In the genomic region with DNA sequence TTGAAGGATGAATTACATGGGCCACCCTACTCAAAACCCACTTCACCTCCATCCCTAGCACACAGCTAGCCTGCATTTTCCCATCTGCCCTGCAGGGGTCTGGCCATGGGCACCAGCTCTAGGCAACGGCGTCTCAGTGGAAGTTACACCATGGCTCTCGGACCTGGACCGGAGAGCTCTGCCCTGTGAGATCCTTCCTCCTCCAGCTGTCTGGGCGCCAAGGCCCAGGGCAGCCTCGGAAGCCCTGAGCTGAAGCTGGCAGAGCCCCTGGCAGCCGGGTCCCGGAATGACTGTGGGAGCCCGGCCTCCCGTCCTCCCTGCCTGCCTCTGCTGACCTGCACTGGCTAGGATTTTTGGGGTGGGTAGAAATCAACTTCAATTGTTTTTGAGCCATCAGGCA, we compare ENCODE assay signal across 7 cellular contexts.
A peak's percentile ranks its signal among the peaks of the same experiment; 100 is the strongest.
DNase-seq lines count a peak whose midpoint lies in the region; ATAC-seq, FAIRE-seq and TF ChIP-seq lines count a peak whose summit lies in the region.

No MANE protein-coding gene starts in this region.

- H3K4me2 ChIP-seq in GM12878 (ENCODE audit: control insufficient read depth, insufficient read depth) (no peak overlapping the region), neuronal stem cell (ENCODE audit: insufficient read depth, low read length, poor library complexity, severe bottlenecking) (no peak overlapping the region)

- 71% methylated on average over 10 of the region's 10 CpGs for WGBS in GM12878 (ENCODE audit: insufficient coverage, insufficient replicate concordance, low lambda C conversion rate, missing lambda C conversion rate)
- no CpG with 5 or more reads among the region's 10 CpGs for WGBS in neuronal stem cell (ENCODE audit: extremely low coverage in 2 of 2, insufficient read length in 2 of 2, insufficient replicate concordance in 1 of 2), 2 donors

- H4K8ac ChIP-seq in neuronal stem cell (ENCODE audit: low read depth, low read length): peak overlapping the region; percentile 70

- H3K36me3 ChIP-seq in GM12878 (ENCODE audit: control insufficient read depth in 2 of 2, insufficient read depth in 2 of 2, low read length in 1 of 2) (no peaks in the 10 kb centered on the region), neuronal stem cell (replicated peaks in 1 of 2; ENCODE audit: control insufficient read depth in 2 of 2, insufficient read depth in 2 of 2, low read length in 2 of 2) (no peaks in the 10 kb centered on the region), vagina (no peaks in the 10 kb centered on the region)

- H4K91ac ChIP-seq in neuronal stem cell (ENCODE audit: low read depth, low read length, poor library complexity): no peak overlapping the region

- no peak overlapping the region for H2BK15ac ChIP-seq in neuronal stem cell (ENCODE audit: low read length)

- H3K18ac ChIP-seq in neuronal stem cell (ENCODE audit: low read length): no peak overlapping the region

- no peaks in the 10 kb centered on the region for H4K20me1 ChIP-seq in GM12878 (ENCODE audit: control insufficient read depth, insufficient read depth)

- no peaks in the 10 kb centered on the region for H3K27me3 ChIP-seq in HL-60 (ENCODE audit: insufficient read depth, poor library complexity, severe bottlenecking)
- no peaks in the 10 kb centered on the region for H3K27me3 ChIP-seq in GM12878 (replicated peaks in 1 of 2; ENCODE audit: control insufficient read depth in 2 of 2, insufficient read depth in 2 of 2, low read length in 1 of 2)
- peaks cover 0 to 2% (median 0%) of the 10 kb centered on the region in 3 experiments for H3K27me3 ChIP-seq in neuronal stem cell (ENCODE audit: control insufficient read depth in 3 of 3, insufficient read depth in 3 of 3, low read depth in 1 of 3, low read length in 3 of 3)
- no peaks in the 10 kb centered on the region for H3K27me3 ChIP-seq in vagina

- H2BK5ac ChIP-seq in neuronal stem cell (ENCODE audit: low read length): no peak overlapping the region

- H3K9ac ChIP-seq in GM12878 (ENCODE audit: control insufficient read depth, insufficient read depth, low read length) (no peak overlapping the region), neuronal stem cell (ENCODE audit: low read depth, low read length, poor library complexity) (no peak overlapping the region)

- no peak for TF ChIP-seq EP300 in GM12878 (IDR thresholded peaks at IDR 0.05; ENCODE audit: borderline replicate concordance in 1 of 2, control insufficient read depth in 1 of 2, low read depth in 2 of 2, low read length in 2 of 2)

- no peak overlapping the region for H3K14ac ChIP-seq in neuronal stem cell (ENCODE audit: low read length)

- H3K23ac ChIP-seq in neuronal stem cell (ENCODE audit: low read depth, low read length, poor library complexity): no peak overlapping the region

- TF ChIP-seq POLR2A in GM12878 (IDR thresholded peaks at IDR 0.05; ENCODE audit: low read depth, low read length): no peak
- TF ChIP-seq POLR2A in vagina (IDR thresholded peaks at IDR 0.05): no peak

- H3K4ac ChIP-seq in neuronal stem cell (ENCODE audit: low read length): no peak overlapping the region

- H2AFZ ChIP-seq in GM12878 (ENCODE audit: control insufficient read depth, low read depth, low read length) (no peak overlapping the region), neuronal stem cell (ENCODE audit: low read length) (no peak overlapping the region)

- no peak overlapping the region for H2BK12ac ChIP-seq in neuronal stem cell (ENCODE audit: low read length)

- intact Hi-C loops in GM12878 (cut with micrococcal nuclease; ENCODE audit: unreplicated experiment): no loop called here
- intact Hi-C loops in vagina (cut with DNase I): no loop called here

- TF ChIP-seq CTCF in GM10248 (IDR thresholded peaks at IDR 0.05; ENCODE audit: control extremely low read depth, extremely low read depth, low read depth, missing control alignments): peak; percentile 21
- peak; percentile 61 for TF ChIP-seq CTCF in HL-60 (IDR thresholded peaks at IDR 0.05; ENCODE audit: insufficient read depth, low read length)
- peak; percentile 15 to 66 (median 51) for TF ChIP-seq CTCF in GM12878 (IDR thresholded peaks at IDR 0.05 in 2 of 3, conservative IDR thresholded peaks at IDR 0.05 in 1 of 3; ENCODE audit: control insufficient read depth in 2 of 3, extremely low read depth in 1 of 3, insufficient read depth in 1 of 3, low read depth in 3 of 3, low read length in 3 of 3)
- TF ChIP-seq CTCF in vagina (IDR thresholded peaks at IDR 0.05): no peak

- SMC1A ChIA-PET in GM12878 (lab: Charles Lee; ENCODE audit: uncharacterized antibody, unreplicated experiment): interaction anchor here (0.7 to 1.4 kb wide), 5 partner anchors 12 to 100 kb away, joined by 3 to 5 read pairs (median 4); no protein-coding TSS in a partner anchor

- POLR2A ChIA-PET in GM10248 (lab: Yijun Ruan, JAX) (interaction anchor here (0.7 kb wide), 1 partner anchor 28 kb away, joined by 3 read pairs; no protein-coding TSS in a partner anchor), GM12878 (lab: Charles Lee) (no interaction called here)

- TF ChIP-seq RAD21 in GM12878 (IDR thresholded peaks at IDR 0.05; ENCODE audit: insufficient read depth, low read depth, low read length): 0 out of 2 replicates have a peak, but pooled peaks have one; percentile 6

- no peak overlapping the region for H3K27ac ChIP-seq in HL-60 (replicated peaks)
- no peak overlapping the region for H3K27ac ChIP-seq in GM12878 (ENCODE audit: control insufficient read depth, insufficient read depth)
- H3K27ac ChIP-seq in neuronal stem cell (replicated peaks; ENCODE audit: low read length): no peak overlapping the region
- no peak overlapping the region for H3K27ac ChIP-seq in vagina

- FAIRE-seq in GM12878 (lab: Jason Lieb, UNC): no peak

- no peak overlapping the region for H2BK120ac ChIP-seq in neuronal stem cell (ENCODE audit: low read depth, low read length)

- CTCF ChIA-PET in GM10248 (lab: Yijun Ruan, JAX): interaction anchor here (1.1 to 1.7 kb wide), 3 partner anchors 10 to 45 kb away, joined by 4 to 6 read pairs (median 4); no protein-coding TSS in a partner anchor
- CTCF ChIA-PET in GM12878 (lab: Yijun Ruan, JAX): interaction anchor here (0.6 to 1.4 kb wide), 5 partner anchors 13 to 90 kb away, joined by 3 to 4 read pairs (median 3); no protein-coding TSS in a partner anchor

- ATAC-seq in GM12878 (peak; percentile 37), GM19328 (IDR thresholded peaks at IDR 0.05; ENCODE audit: unreplicated experiment) (no peak)

- no peak for DNase-seq in GM10248 (ENCODE audit: extremely low spot score)
- peak in 1 of 2 experiments; percentile 30 for DNase-seq in HL-60 (ENCODE audit: low read depth in 1 of 2, low spot score in 1 of 2)
- no peak for DNase-seq in GM12878 (ENCODE audit: low read depth, low spot score)
- no peak for DNase-seq in neuronal stem cell (ENCODE audit: low spot score)
- DNase-seq in vagina (ENCODE audit: extremely low spot score in 2 of 2): no peak
- no peak for DNase-seq in NCI-H2227 treated with DMSO at 0.1 percent for 48 hours (lab: John Stamatoyannopoulos, UW)

- no TSS peak for BruUV-seq in GM12878 (replicated peaks; lab: Mats Ljungman, UMichigan)

- H3K4me1 ChIP-seq in GM12878 (ENCODE audit: control insufficient read depth, insufficient read depth, low read length): peaks cover 36% of the 10 kb centered on the region
- H3K4me1 ChIP-seq in neuronal stem cell (ENCODE audit: control insufficient read depth in 2 of 2, insufficient read depth in 1 of 2, low read depth in 1 of 2, low read length in 2 of 2): no peaks in the 10 kb centered on the region
- H3K4me1 ChIP-seq in vagina: no peaks in the 10 kb centered on the region

- RAD21 ChIA-PET in GM12878 (lab: Charles Lee; ENCODE audit: unreplicated experiment): interaction anchor here (0.8 to 1.2 kb wide), 2 partner anchors 12 to 58 kb away, joined by 3 read pairs; no protein-coding TSS in a partner anchor

- H3K79me1 ChIP-seq in neuronal stem cell (ENCODE audit: low read depth, low read length): peaks cover 2% of the 10 kb centered on the region

- H3K4me3 ChIP-seq in HL-60 (replicated peaks; ENCODE audit: insufficient read depth, low read length): no peak overlapping the region
- no peak overlapping the region for H3K4me3 ChIP-seq in GM12878
- no peak overlapping the region for H3K4me3 ChIP-seq in neuronal stem cell (ENCODE audit: low read length in 2 of 2)
- no peak overlapping the region for H3K4me3 ChIP-seq in vagina

- no peak overlapping the region for H2AK5ac ChIP-seq in neuronal stem cell (ENCODE audit: low read depth, low read length)

- in situ Hi-C loops in GM12878 (cut with MboI): no loop called here

- no peaks in the 10 kb centered on the region for H3K79me2 ChIP-seq in GM12878 (ENCODE audit: control insufficient read depth, insufficient read depth, low read length)

- H3K9me3 ChIP-seq in GM12878 (replicated peaks; ENCODE audit: control insufficient read depth, insufficient read depth, low read length): no peaks in the 10 kb centered on the region
- peaks cover 0 to 4% of the 10 kb centered on the region in 2 donors for H3K9me3 ChIP-seq in neuronal stem cell (replicated peaks in 1 of 2; ENCODE audit: control insufficient read depth in 2 of 2, insufficient read depth in 1 of 2, low read depth in 1 of 2, low read length in 2 of 2)
- no peaks in the 10 kb centered on the region for H3K9me3 ChIP-seq in vagina

TF ChIP-seq in GM12878, 131 proteins besides CTCF, POLR2A, EP300 and RAD21:
- TF ChIP-seq TBL1XR1 (IDR thresholded peaks at IDR 0.05; ENCODE audit: low read depth, low read length): no peak
- TF ChIP-seq SMC3 (IDR thresholded peaks at IDR 0.05; ENCODE audit: borderline replicate concordance, low read length): peak; percentile 17; the same call in 1 of the 2 replicates

Comparison
In these comparisons a context has a peak if more than half of its experiments do, and no peak if none do; other contexts are left out.
1. CTCF ChIP-seq: peak in GM10248 (single experiment), HL-60 (single experiment) and GM12878 (3 of 3); none in vagina (0 of 3).